1 cellular context compared by ENCODE assay signal in the genomic region with DNA sequence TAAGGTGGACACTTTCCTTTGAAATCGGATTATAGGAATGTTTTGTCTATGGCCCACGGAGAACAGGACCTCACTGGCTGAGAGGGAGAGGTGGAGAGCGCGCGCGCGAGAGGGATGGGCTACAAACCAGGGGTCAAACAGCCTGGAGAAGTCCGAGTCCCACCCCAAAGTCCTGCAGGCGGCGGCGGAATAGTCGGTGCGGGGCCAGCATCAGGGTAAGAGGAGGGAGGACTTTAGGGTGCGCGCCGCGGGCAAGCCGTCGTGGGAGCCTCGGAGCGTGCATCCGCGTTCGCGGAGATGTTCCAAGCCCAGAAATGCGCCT.
TF ChIP-seq lines count a peak whose summit lies in the region.

No MANE protein-coding gene starts in this region.

TF ChIP-seq in HepG2, 621 proteins besides CTCF, POLR2A, EP300 and RAD21:
- TF ChIP-seq ZNF232 (CRISPR knock-in tag; IDR thresholded peaks at IDR 0.05; ENCODE audit: borderline replicate concordance) (no peak), ZNF207 (IDR thresholded peaks at IDR 0.05; ENCODE audit: borderline replicate concordance) (no peak), CBFB (CRISPR knock-in tag; IDR thresholded peaks at IDR 0.05) (no peak), ZNF501 (CRISPR knock-in tag; IDR thresholded peaks at IDR 0.05) (no peak), MYC (CRISPR knock-in tag; IDR thresholded peaks at IDR 0.05; ENCODE audit: borderline replicate concordance) (no peak), ETV6 (CRISPR knock-in tag; conservative IDR thresholded peaks at IDR 0.05) (no peak), ZNF530 (CRISPR knock-in tag; IDR thresholded peaks at IDR 0.05; ENCODE audit: low read depth) (no peak), LCORL (IDR thresholded peaks at IDR 0.05) (no peak), LCORL (CRISPR knock-in tag; IDR thresholded peaks at IDR 0.05) (no peak), TCF7L2 (IDR thresholded peaks at IDR 0.05; ENCODE audit: low read depth, low read length) (no peak), TCF12 (IDR thresholded peaks at IDR 0.05) (no peak), TCF12 (CRISPR knock-in tag; IDR thresholded peaks at IDR 0.05) (no peak), IRX3 (CRISPR knock-in tag; IDR thresholded peaks at IDR 0.05; ENCODE audit: borderline replicate concordance, low read depth) (no peak), ZIK1 (CRISPR knock-in tag; IDR thresholded peaks at IDR 0.05; ENCODE audit: borderline replicate concordance, low read depth) (no peak), ZNF136 (CRISPR knock-in tag; IDR thresholded peaks at IDR 0.05; ENCODE audit: low read depth) (no peak)
- TF ChIP-seq, protein P1, sequence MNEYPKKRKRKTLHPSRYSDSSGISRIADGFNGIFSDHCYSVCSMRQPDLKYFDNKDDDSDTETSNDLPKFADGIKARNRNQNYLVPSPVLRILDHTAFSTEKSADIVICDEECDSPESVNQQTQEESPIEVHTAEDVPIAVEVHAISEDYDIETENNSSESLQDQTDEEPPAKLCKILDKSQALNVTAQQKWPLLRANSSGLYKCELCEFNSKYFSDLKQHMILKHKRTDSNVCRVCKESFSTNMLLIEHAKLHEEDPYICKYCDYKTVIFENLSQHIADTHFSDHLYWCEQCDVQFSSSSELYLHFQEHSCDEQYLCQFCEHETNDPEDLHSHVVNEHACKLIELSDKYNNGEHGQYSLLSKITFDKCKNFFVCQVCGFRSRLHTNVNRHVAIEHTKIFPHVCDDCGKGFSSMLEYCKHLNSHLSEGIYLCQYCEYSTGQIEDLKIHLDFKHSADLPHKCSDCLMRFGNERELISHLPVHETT (CRISPR knock-in tag; conservative IDR thresholded peaks at IDR 0.05) = no peak
- TF ChIP-seq, protein P2, sequence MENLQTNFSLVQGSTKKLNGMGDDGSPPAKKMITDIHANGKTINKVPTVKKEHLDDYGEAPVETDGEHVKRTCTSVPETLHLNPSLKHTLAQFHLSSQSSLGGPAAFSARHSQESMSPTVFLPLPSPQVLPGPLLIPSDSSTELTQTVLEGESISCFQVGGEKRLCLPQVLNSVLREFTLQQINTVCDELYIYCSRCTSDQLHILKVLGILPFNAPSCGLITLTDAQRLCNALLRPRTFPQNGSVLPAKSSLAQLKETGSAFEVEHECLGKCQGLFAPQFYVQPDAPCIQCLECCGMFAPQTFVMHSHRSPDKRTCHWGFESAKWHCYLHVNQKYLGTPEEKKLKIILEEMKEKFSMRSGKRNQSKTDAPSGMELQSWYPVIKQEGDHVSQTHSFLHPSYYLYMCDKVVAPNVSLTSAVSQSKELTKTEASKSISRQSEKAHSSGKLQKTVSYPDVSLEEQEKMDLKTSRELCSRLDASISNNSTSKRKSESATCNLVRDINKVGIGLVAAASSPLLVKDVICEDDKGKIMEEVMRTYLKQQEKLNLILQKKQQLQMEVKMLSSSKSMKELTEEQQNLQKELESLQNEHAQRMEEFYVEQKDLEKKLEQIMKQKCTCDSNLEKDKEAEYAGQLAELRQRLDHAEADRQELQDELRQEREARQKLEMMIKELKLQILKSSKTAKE (CRISPR knock-in tag; IDR thresholded peaks at IDR 0.05; ENCODE audit: borderline replicate concordance) = no peak
- TF ChIP-seq, protein P3, sequence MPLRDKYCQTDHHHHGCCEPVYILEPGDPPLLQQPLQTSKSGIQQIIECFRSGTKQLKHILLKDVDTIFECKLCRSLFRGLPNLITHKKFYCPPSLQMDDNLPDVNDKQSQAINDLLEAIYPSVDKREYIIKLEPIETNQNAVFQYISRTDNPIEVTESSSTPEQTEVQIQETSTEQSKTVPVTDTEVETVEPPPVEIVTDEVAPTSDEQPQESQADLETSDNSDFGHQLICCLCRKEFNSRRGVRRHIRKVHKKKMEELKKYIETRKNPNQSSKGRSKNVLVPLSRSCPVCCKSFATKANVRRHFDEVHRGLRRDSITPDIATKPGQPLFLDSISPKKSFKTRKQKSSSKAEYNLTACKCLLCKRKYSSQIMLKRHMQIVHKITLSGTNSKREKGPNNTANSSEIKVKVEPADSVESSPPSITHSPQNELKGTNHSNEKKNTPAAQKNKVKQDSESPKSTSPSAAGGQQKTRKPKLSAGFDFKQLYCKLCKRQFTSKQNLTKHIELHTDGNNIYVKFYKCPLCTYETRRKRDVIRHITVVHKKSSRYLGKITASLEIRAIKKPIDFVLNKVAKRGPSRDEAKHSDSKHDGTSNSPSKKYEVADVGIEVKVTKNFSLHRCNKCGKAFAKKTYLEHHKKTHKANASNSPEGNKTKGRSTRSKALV (CRISPR knock-in tag; IDR thresholded peaks at IDR 0.05) = no peak
- TF ChIP-seq, protein P4, sequence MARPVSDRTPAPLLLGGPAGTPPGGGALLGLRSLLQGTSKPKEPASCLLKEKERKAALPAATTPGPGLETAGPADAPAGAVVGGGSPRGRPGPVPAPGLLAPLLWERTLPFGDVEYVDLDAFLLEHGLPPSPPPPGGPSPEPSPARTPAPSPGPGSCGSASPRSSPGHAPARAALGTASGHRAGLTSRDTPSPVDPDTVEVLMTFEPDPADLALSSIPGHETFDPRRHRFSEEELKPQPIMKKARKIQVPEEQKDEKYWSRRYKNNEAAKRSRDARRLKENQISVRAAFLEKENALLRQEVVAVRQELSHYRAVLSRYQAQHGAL (CRISPR knock-in tag; IDR thresholded peaks at IDR 0.05; ENCODE audit: not compliant biosample characterization) = no peak
- TF ChIP-seq, protein P5, sequence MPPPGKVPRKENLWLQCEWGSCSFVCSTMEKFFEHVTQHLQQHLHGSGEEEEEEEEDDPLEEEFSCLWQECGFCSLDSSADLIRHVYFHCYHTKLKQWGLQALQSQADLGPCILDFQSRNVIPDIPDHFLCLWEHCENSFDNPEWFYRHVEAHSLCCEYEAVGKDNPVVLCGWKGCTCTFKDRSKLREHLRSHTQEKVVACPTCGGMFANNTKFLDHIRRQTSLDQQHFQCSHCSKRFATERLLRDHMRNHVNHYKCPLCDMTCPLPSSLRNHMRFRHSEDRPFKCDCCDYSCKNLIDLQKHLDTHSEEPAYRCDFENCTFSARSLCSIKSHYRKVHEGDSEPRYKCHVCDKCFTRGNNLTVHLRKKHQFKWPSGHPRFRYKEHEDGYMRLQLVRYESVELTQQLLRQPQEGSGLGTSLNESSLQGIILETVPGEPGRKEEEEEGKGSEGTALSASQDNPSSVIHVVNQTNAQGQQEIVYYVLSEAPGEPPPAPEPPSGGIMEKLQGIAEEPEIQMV (CRISPR knock-in tag; IDR thresholded peaks at IDR 0.05; ENCODE audit: low read depth) = no peak
- TF ChIP-seq, protein P6, sequence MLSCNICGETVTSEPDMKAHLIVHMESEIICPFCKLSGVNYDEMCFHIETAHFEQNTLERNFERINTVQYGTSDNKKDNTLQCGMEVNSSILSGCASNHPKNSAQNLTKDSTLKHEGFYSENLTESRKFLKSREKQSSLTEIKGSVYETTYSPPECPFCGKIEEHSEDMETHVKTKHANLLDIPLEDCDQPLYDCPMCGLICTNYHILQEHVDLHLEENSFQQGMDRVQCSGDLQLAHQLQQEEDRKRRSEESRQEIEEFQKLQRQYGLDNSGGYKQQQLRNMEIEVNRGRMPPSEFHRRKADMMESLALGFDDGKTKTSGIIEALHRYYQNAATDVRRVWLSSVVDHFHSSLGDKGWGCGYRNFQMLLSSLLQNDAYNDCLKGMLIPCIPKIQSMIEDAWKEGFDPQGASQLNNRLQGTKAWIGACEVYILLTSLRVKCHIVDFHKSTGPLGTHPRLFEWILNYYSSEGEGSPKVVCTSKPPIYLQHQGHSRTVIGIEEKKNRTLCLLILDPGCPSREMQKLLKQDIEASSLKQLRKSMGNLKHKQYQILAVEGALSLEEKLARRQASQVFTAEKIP (CRISPR knock-in tag; IDR thresholded peaks at IDR 0.05; ENCODE audit: borderline replicate concordance) = no peak
- TF ChIP-seq, protein P7, sequence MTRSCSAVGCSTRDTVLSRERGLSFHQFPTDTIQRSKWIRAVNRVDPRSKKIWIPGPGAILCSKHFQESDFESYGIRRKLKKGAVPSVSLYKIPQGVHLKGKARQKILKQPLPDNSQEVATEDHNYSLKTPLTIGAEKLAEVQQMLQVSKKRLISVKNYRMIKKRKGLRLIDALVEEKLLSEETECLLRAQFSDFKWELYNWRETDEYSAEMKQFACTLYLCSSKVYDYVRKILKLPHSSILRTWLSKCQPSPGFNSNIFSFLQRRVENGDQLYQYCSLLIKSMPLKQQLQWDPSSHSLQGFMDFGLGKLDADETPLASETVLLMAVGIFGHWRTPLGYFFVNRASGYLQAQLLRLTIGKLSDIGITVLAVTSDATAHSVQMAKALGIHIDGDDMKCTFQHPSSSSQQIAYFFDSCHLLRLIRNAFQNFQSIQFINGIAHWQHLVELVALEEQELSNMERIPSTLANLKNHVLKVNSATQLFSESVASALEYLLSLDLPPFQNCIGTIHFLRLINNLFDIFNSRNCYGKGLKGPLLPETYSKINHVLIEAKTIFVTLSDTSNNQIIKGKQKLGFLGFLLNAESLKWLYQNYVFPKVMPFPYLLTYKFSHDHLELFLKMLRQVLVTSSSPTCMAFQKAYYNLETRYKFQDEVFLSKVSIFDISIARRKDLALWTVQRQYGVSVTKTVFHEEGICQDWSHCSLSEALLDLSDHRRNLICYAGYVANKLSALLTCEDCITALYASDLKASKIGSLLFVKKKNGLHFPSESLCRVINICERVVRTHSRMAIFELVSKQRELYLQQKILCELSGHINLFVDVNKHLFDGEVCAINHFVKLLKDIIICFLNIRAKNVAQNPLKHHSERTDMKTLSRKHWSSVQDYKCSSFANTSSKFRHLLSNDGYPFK (CRISPR knock-in tag; IDR thresholded peaks at IDR 0.05; ENCODE audit: borderline replicate concordance) = no peak
TF ChIP-seq in HepG2: peak in this region for 0.
